In the genomic region with DNA sequence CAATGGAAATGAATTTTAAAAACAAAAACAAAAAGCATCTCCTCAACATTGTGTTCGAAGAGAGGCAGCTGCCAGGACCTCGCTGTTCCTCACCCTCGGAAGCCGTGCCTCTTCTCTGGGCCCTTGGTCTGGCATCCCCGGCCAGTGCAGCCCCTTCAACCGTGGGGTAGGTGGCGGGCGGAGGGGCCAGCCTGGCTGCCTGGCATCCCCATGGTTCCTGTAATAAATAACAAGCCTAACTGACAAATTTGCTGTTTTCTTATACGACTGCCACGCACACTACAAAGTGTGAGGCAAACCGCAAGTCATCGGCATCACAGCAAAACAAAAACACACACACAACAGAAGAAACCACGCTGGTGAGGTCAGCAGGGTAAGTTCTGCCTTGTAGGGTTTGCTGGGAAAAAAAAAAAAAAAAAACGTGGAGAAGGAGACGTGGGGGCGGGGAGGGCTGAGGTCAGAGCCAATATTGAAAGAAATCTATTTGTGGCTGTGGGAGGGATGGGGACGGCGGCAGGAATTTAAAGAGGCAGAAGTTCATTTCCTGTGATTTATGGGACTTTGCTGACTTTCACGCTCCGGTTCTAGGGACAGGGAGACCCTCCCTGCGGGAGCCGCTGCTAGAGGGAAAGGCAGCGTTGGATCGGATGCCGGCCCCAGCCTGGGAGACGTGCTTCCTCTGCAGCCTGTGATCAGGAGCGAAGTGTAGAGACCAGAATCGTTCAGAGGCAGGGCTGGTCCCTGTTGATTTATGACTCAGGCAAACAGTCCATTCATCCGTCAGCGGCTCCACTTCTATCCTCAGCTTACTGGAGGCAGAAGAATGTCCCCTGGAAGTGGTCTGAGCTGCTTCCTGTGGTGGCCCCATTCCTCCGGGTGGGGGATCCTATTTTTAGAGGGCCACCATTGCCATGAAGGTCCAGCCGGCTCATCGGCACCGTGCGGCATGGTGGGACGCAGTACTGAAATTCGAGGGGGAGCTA, we compare ENCODE assay signal across 8 cellular contexts.
A peak's percentile ranks its signal among the peaks of the same experiment; 100 is the strongest.
DNase-seq lines count a peak whose midpoint lies in the region; ATAC-seq and TF ChIP-seq lines count a peak whose summit lies in the region.

No MANE protein-coding gene starts in this region.

- H3K4me1 Mint-ChIP-seq in activated naive CD4-positive, alpha-beta T cell treated with anti-CD3 and anti-CD28 coated beads, Interleukin-2, amount 50 U/mL, for 24 hours: peaks cover 12% of the 10 kb centered on the region

- ATAC-seq in aorta (ENCODE audit: low FRiP score): peak; percentile 93

- no peaks in the 10 kb centered on the region for H3K36me3 Mint-ChIP-seq in activated naive CD4-positive, alpha-beta T cell treated with anti-CD3 and anti-CD28 coated beads, Interleukin-2, amount 50 U/mL, for 24 hours

- no peak for TF ChIP-seq CTCF in breast epithelium (IDR thresholded peaks at IDR 0.05)

- H3K79me2 ChIP-seq in Karpas-422 (ENCODE audit: low read length): no peaks in the 10 kb centered on the region

- no peak overlapping the region for H3K4me2 ChIP-seq in Karpas-422 (ENCODE audit: low read depth, low read length, poor library complexity, severe bottlenecking)

- H3K4me3 ChIP-seq in breast epithelium (peak overlapping the region in 2 of 3 donors; percentile 23 to 57), aorta (ENCODE audit: low read length in 2 of 2) (no peak overlapping the region), Karpas-422 (ENCODE audit: low read length) (no peak overlapping the region)

- H2AFZ ChIP-seq in Karpas-422 (ENCODE audit: low read length): no peak overlapping the region

- H4K20me1 ChIP-seq in Karpas-422 (ENCODE audit: insufficient read depth, low read depth, low read length): no peaks in the 10 kb centered on the region

- peak overlapping the region; percentile 60 for H3K4me3 Mint-ChIP-seq in activated naive CD4-positive, alpha-beta T cell treated with anti-CD3 and anti-CD28 coated beads, Interleukin-2, amount 50 U/mL, for 24 hours

- peaks cover 25% of the 10 kb centered on the region for H3K27me3 Mint-ChIP-seq in activated naive CD4-positive, alpha-beta T cell treated with anti-CD3 and anti-CD28 coated beads, Interleukin-2, amount 50 U/mL, for 24 hours

- H3K9me3 ChIP-seq in breast epithelium (no peaks in the 10 kb centered on the region), aorta (ENCODE audit: control insufficient read depth, low read length) (no peaks in the 10 kb centered on the region), Karpas-422 (ENCODE audit: low read length) (no peaks in the 10 kb centered on the region)

- no peaks in the 10 kb centered on the region for H3K9me2 ChIP-seq in Karpas-422 (replicated peaks; ENCODE audit: insufficient read depth, low read length)

- H3K9ac ChIP-seq in Karpas-422 (ENCODE audit: low read length): no peak overlapping the region

- 3% methylated on average over 36 to 37 of the region's 37 CpGs for WGBS in aorta, 2 donors

- no peak for DNase-seq in activated naive CD4-positive, alpha-beta T cell treated with anti-CD3 and anti-CD28 coated beads, Interleukin-2, amount 50 U/mL, for 16 hours
- DNase-seq in breast epithelium (ENCODE audit: low spot score in 2 of 2) (no peak), aorta (peak; percentile 83 to 90), DMS 273 treated with DMSO at 0.1 percent for 48 hours (lab: John Stamatoyannopoulos, UW) (no peak), GM19240 (ENCODE audit: insufficient read length, low spot score) (no peak), Karpas-422 (no peak)

- H3K36me3 ChIP-seq in breast epithelium: no peaks in the 10 kb centered on the region
- H3K36me3 ChIP-seq in aorta (ENCODE audit: control insufficient read depth in 1 of 2, insufficient read depth in 2 of 2, low read length in 1 of 2): no peaks in the 10 kb centered on the region
- no peaks in the 10 kb centered on the region for H3K36me3 ChIP-seq in Karpas-422 (ENCODE audit: insufficient read depth, low read length)

- H3K27ac Mint-ChIP-seq in activated naive CD4-positive, alpha-beta T cell treated with anti-CD3 and anti-CD28 coated beads, Interleukin-2, amount 50 U/mL, for 24 hours: no peak overlapping the region

- H3K27ac ChIP-seq in breast epithelium (peak overlapping the region in 1 of 2 donors; percentile 48), layer of hippocampus (ENCODE audit: low read depth, low read length) (peak overlapping the region; percentile 65), aorta (ENCODE audit: low read depth in 1 of 2, low read length in 2 of 2) (peak overlapping the region; percentile 99), Karpas-422 (ENCODE audit: low read length) (no peak overlapping the region)

- no peaks in the 10 kb centered on the region for H3K4me1 ChIP-seq in breast epithelium
- H3K4me1 ChIP-seq in aorta (ENCODE audit: control insufficient read depth in 1 of 2, insufficient read depth in 2 of 2, low read length in 2 of 2): no peaks in the 10 kb centered on the region
- H3K4me1 ChIP-seq in Karpas-422 (ENCODE audit: low read length): no peaks in the 10 kb centered on the region

- no peaks in the 10 kb centered on the region for H3K27me3 ChIP-seq in breast epithelium
- no peaks in the 10 kb centered on the region for H3K27me3 ChIP-seq in layer of hippocampus (ENCODE audit: control insufficient read depth, insufficient read depth, low read length)
- no peaks in the 10 kb centered on the region for H3K27me3 ChIP-seq in aorta (ENCODE audit: control insufficient read depth in 1 of 2, insufficient read depth in 2 of 2, low read length in 1 of 2)
- no peaks in the 10 kb centered on the region for H3K27me3 ChIP-seq in Karpas-422 (ENCODE audit: low read length)

- no peak for TF ChIP-seq POLR2A in breast epithelium (IDR thresholded peaks at IDR 0.05)

- no peaks in the 10 kb centered on the region for H3K9me3 Mint-ChIP-seq in activated naive CD4-positive, alpha-beta T cell treated with anti-CD3 and anti-CD28 coated beads, Interleukin-2, amount 50 U/mL, for 24 hours

- intact Hi-C loops in breast epithelium (cut with DNase I; ENCODE audit: low total_unique reads) (no loop called here), aorta (cut with DNase I) (loop anchor here (1.0 to 5.0 kb wide), 3 partner anchors 60 to 169 kb away; no protein-coding TSS in a partner anchor)

Comparison
In these comparisons a context has a peak if more than half of its experiments do, and no peak if none do; other contexts are left out.
1. DNase-seq: peak in aorta (2 of 2); none in activated naive CD4-positive, alpha-beta T cell treated with anti-CD3 and anti-CD28 coated beads, Interleukin-2, amount 50 U/mL, for 16 hours (single experiment), breast epithelium (0 of 2), DMS 273 treated with DMSO at 0.1 percent for 48 hours (single experiment), GM19240 (single experiment) and Karpas-422 (single experiment).
2. H3K4me3 ChIP-seq: peak in breast epithelium (2 of 3); none in aorta (0 of 2) and Karpas-422 (single experiment).